In genomic region chr6:41741625-41742490, GRCh38 we compare ENCODE assay signal across 1 cellular context.
TF ChIP-seq lines count a peak whose summit lies in the region.

No MANE protein-coding gene starts in this region.

TF ChIP-seq in A549, 52 proteins besides CTCF, POLR2A, EP300 and RAD21:
- TF ChIP-seq SREBF2 (IDR thresholded peaks at IDR 0.05) (no peak), ZNF302 (CRISPR knock-in tag; IDR thresholded peaks at IDR 0.05) (no peak), ZC3H11A (IDR thresholded peaks at IDR 0.05) (no peak), HMGXB4 (CRISPR knock-in tag; IDR thresholded peaks at IDR 0.05; ENCODE audit: borderline replicate concordance) (no peak), ZSCAN20 (CRISPR knock-in tag; IDR thresholded peaks at IDR 0.05) (no peak), HOXA7 (CRISPR knock-in tag; IDR thresholded peaks at IDR 0.05) (no peak), ATOH8 (CRISPR knock-in tag; IDR thresholded peaks at IDR 0.05; ENCODE audit: low read depth) (no peak), FOXS1 (CRISPR knock-in tag; IDR thresholded peaks at IDR 0.05) (no peak), NPAS2 (CRISPR knock-in tag; IDR thresholded peaks at IDR 0.05; ENCODE audit: borderline replicate concordance) (no peak), FOSB (CRISPR knock-in tag; IDR thresholded peaks at IDR 0.05) (no peak), NR3C1 (IDR thresholded peaks at IDR 0.05) (no peak), KDM5A (IDR thresholded peaks at IDR 0.05) (no peak), CHD4 (IDR thresholded peaks at IDR 0.05; ENCODE audit: borderline replicate concordance) (no peak)
